In genomic region chr13:49584771-49585182, GRCh38 we compare ENCODE assay signal across 1 cellular context.
TF ChIP-seq lines count a peak whose summit lies in the region.

No MANE protein-coding gene starts in this region.

TF ChIP-seq in WTC11, 78 proteins besides CTCF, POLR2A, EP300 and RAD21 (continued from another document):
- TF ChIP-seq PREB (CRISPR knock-in tag; IDR thresholded peaks at IDR 0.05; ENCODE audit: borderline replicate concordance), result no peak
- TF ChIP-seq ZSCAN18 (CRISPR knock-in tag; IDR thresholded peaks at IDR 0.05), result no peak
- TF ChIP-seq CDX4 (CRISPR knock-in tag; IDR thresholded peaks at IDR 0.05; ENCODE audit: borderline replicate concordance), result no peak
- TF ChIP-seq, protein P1, sequence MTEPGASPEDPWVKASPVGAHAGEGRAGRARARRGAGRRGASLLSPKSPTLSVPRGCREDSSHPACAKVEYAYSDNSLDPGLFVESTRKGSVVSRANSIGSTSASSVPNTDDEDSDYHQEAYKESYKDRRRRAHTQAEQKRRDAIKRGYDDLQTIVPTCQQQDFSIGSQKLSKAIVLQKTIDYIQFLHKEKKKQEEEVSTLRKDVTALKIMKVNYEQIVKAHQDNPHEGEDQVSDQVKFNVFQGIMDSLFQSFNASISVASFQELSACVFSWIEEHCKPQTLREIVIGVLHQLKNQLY (CRISPR knock-in tag; IDR thresholded peaks at IDR 0.05), result 0 out of 2 replicates have a peak, but pooled peaks have one; percentile 53
